Comparison of ENCODE assay signal across 21 cellular contexts in the genomic region with DNA sequence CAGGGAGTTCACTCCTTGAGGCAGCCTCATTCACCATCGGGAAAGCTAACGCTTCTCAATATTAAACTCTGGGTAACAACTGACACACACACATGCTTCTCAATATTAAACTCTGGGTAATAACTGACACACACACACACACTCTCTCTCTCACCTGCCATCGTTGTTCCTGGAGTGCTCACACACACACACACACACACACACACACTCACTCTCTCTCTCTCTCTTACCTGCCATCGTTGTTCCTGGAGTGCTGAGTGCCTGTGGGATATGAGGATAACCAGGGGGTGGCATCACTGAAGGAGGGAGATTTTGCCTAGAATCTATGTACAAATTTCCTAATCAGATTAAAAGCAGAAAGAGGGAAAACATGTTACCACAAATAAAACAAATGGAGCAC. TPM values are rescaled to one million over a fixed set of nuclear protein-coding genes. Genes with fewer than 3 reads are reported as not detected.
DNase-seq lines count a peak whose midpoint lies in the region; ATAC-seq lines count a peak whose summit lies in the region.
"Had no signal": no experiment of that assay in that cellular context is flagged by ENCODE, and none has a peak within 500 bp of the region (broad histone marks: within the 10 kb centered on the region; RNA-seq: fewer than 3 reads in every experiment).

No MANE protein-coding gene starts in this region.

- peaks cover 1% of the 10 kb centered on the region for H3K4me1 Mint-ChIP-seq in activated naive CD8-positive, alpha-beta T cell (ENCODE audit: low read depth)
- H3K4me1 Mint-ChIP-seq in activated naive CD8-positive, alpha-beta T cell treated with anti-CD3 and anti-CD28 coated beads for 36 hours, result peaks cover 7% of the 10 kb centered on the region
- H3K4me1 Mint-ChIP-seq in activated T-helper 17 cell treated with anti-CD3 and anti-CD28 coated beads, Interleukin-2, amount 50 U/mL, for 72 hours, result peaks cover 7% of the 10 kb centered on the region
- peaks cover 0 to 7% (median 2%) of the 10 kb centered on the region in 3 donors for H3K4me1 Mint-ChIP-seq in naive B cell

- no peaks in the 10 kb centered on the region for H3K36me3 Mint-ChIP-seq in activated naive CD8-positive, alpha-beta T cell
- H3K36me3 Mint-ChIP-seq in activated naive CD8-positive, alpha-beta T cell treated with anti-CD3 and anti-CD28 coated beads for 36 hours, result peaks cover 6% of the 10 kb centered on the region
- peaks cover 78% of the 10 kb centered on the region for H3K36me3 Mint-ChIP-seq in activated T-helper 17 cell treated with anti-CD3 and anti-CD28 coated beads, Interleukin-2, amount 50 U/mL, for 72 hours (ENCODE audit: low read depth)
- H3K36me3 Mint-ChIP-seq in naive B cell, result peaks cover 17 to 22% of the 10 kb centered on the region in 2 donors

- H3K27me3 Mint-ChIP-seq in activated naive CD8-positive, alpha-beta T cell, result no peaks in the 10 kb centered on the region
- no peaks in the 10 kb centered on the region for H3K27me3 Mint-ChIP-seq in activated naive CD8-positive, alpha-beta T cell treated with anti-CD3 and anti-CD28 coated beads for 36 hours
- H3K27me3 Mint-ChIP-seq in activated T-helper 17 cell treated with anti-CD3 and anti-CD28 coated beads, Interleukin-2, amount 50 U/mL, for 72 hours, result no peaks in the 10 kb centered on the region
- H3K27me3 Mint-ChIP-seq in naive B cell, result no peaks in the 10 kb centered on the region

- H3K4me3 Mint-ChIP-seq in activated naive CD8-positive, alpha-beta T cell, result no peak overlapping the region
- no peak overlapping the region for H3K4me3 Mint-ChIP-seq in activated naive CD8-positive, alpha-beta T cell treated with anti-CD3 and anti-CD28 coated beads for 36 hours
- no peak overlapping the region for H3K4me3 Mint-ChIP-seq in activated T-helper 17 cell treated with anti-CD3 and anti-CD28 coated beads, Interleukin-2, amount 50 U/mL, for 72 hours
- H3K4me3 Mint-ChIP-seq in naive B cell, result no peak overlapping the region

- no peaks in the 10 kb centered on the region for H3K9me3 Mint-ChIP-seq in activated naive CD8-positive, alpha-beta T cell (ENCODE audit: low read depth)
- no peaks in the 10 kb centered on the region for H3K9me3 Mint-ChIP-seq in activated naive CD8-positive, alpha-beta T cell treated with anti-CD3 and anti-CD28 coated beads for 36 hours
- H3K9me3 Mint-ChIP-seq in activated T-helper 17 cell treated with anti-CD3 and anti-CD28 coated beads, Interleukin-2, amount 50 U/mL, for 72 hours, result no peaks in the 10 kb centered on the region
- no peaks in the 10 kb centered on the region for H3K9me3 Mint-ChIP-seq in naive B cell

- no peak for ATAC-seq in activated T-helper 17 cell treated with anti-CD3 and anti-CD28 coated beads, Interleukin-2, amount 50 U/mL, for 72 hours (replicated peaks)
- ATAC-seq in naive B cell (ENCODE audit: low read depth in 2 of 2), result no peak
- ATAC-seq: HCT116, Panc1 had no signal

- no peak for DNase-seq in activated naive CD8-positive, alpha-beta T cell treated with anti-CD3 and anti-CD28 coated beads for 36 hours
- no peak for DNase-seq in naive B cell
- DNase-seq in posterior vena cava (ENCODE audit: low spot score), result no peak
- no peak for DNase-seq in NOMO-1 (lab: John Stamatoyannopoulos, UW; ENCODE audit: unreplicated experiment in 2 of 2)
- DNase-seq in medulla oblongata (ENCODE audit: extremely low spot score), result no peak
- DNase-seq: ACHN; GOT3; IMR-90; NCI-H1092 treated with DMSO at 0.1 percent for 48 hours; NCI-H1436 treated with DMSO at 0.1 percent for 48 hours; NCI-H1930; NCI-H345; NCI-H524; NCI-H774; NK-92 treated with Interleukin-12 subunit alpha and Interleukin-12 subunit beta, amount 100 ng/mL, for 24 hours; SIG-M5 had no signal

- H3K27ac Mint-ChIP-seq in activated naive CD8-positive, alpha-beta T cell, result peak overlapping the region; percentile 41
- H3K27ac Mint-ChIP-seq in activated naive CD8-positive, alpha-beta T cell treated with anti-CD3 and anti-CD28 coated beads for 36 hours, result no peak overlapping the region
- H3K27ac Mint-ChIP-seq in activated T-helper 17 cell treated with anti-CD3 and anti-CD28 coated beads, Interleukin-2, amount 50 U/mL, for 72 hours, result peak overlapping the region; percentile 30
- H3K27ac Mint-ChIP-seq in naive B cell, result peak overlapping the region in 4 of 6 donors; percentile 7 to 60 (median 10)

- intact Hi-C loops in posterior vena cava (cut with DNase I), result no loop called here

RNA-seq across cellular contexts. Expression of gene GUCA2A, which starts 17.1 kb away (rescaled TPM):
- not detected for total RNA-seq in activated naive CD8-positive, alpha-beta T cell treated with anti-CD3 and anti-CD28 coated beads for 36 hours
- total RNA-seq in activated T-helper 17 cell treated with anti-CD3 and anti-CD28 coated beads, Interleukin-2, amount 50 U/mL, for 72 hours, result not detected
- polyA plus RNA-seq in naive B cell (ENCODE audit: low read depth in 6 of 6), result not detected
- not detected for total RNA-seq in posterior vena cava
- total RNA-seq: Daoy, IMR-90 had no signal
- polyA plus RNA-seq: IMR-90 had no signal

RNA-seq across cellular contexts. Expression of gene GUCA2B, which starts 28.5 kb away (rescaled TPM):
- not detected for total RNA-seq in activated naive CD8-positive, alpha-beta T cell treated with anti-CD3 and anti-CD28 coated beads for 36 hours
- total RNA-seq in activated T-helper 17 cell treated with anti-CD3 and anti-CD28 coated beads, Interleukin-2, amount 50 U/mL, for 72 hours, result not detected
- polyA plus RNA-seq in naive B cell (ENCODE audit: low read depth in 6 of 6), result not detected
- not detected for total RNA-seq in posterior vena cava
- total RNA-seq: Daoy, IMR-90 had no signal
- polyA plus RNA-seq: IMR-90 had no signal
